24 cellular contexts compared by ENCODE assay signal in genomic region chr20:16424780-16425179, GRCh38.
A peak's percentile ranks its signal among the peaks of the same experiment; 100 is the strongest.
DNase-seq lines count a peak whose midpoint lies in the region; ATAC-seq, FAIRE-seq and TF ChIP-seq lines count a peak whose summit lies in the region.
"Had no signal": no experiment of that assay in that cellular context is flagged by ENCODE, and none has a peak within 500 bp of the region (broad histone marks: within the 10 kb centered on the region; RNA-seq: fewer than 3 reads in every experiment).

No MANE protein-coding gene starts in this region.

- 0 out of 3 replicates have a peak, but pooled peaks cover 2% of the 10 kb centered on the region for H3K9me3 ChIP-seq in A549
- no peaks in the 10 kb centered on the region for H3K9me3 ChIP-seq in IMR-90 (ENCODE audit: control insufficient read depth, insufficient read depth, low read length)
- H3K9me3 ChIP-seq in neuronal stem cell (replicated peaks in 1 of 2; ENCODE audit: control insufficient read depth in 2 of 2, insufficient read depth in 1 of 2, low read depth in 1 of 2, low read length in 2 of 2), result peaks cover 0 to 4% of the 10 kb centered on the region in 2 donors
- H3K9me3 ChIP-seq: BE2C had no signal

- H3K14ac ChIP-seq in IMR-90 (replicated peaks; ENCODE audit: low read depth, low read length), result no peak overlapping the region
- H3K14ac ChIP-seq in neuronal stem cell (ENCODE audit: low read length), result peak overlapping the region; percentile 48

- H2BK20ac ChIP-seq in IMR-90 (ENCODE audit: low read depth, low read length), result no peak overlapping the region

- no peak overlapping the region for H2BK15ac ChIP-seq in IMR-90 (ENCODE audit: low read depth, low read length)
- no peak overlapping the region for H2BK15ac ChIP-seq in neuronal stem cell (ENCODE audit: low read length)

- no TSS peak for BruUV-seq in IMR-90 (replicated peaks; lab: Mats Ljungman, UMichigan)

- H3K18ac ChIP-seq in IMR-90 (ENCODE audit: low read depth, low read length) (no peak overlapping the region), neuronal stem cell (ENCODE audit: low read length) (no peak overlapping the region)

- no peak overlapping the region for H3K56ac ChIP-seq in IMR-90 (ENCODE audit: extremely low read depth, insufficient read depth, low read length)

- DNase-seq in A549 (ENCODE audit: low read depth in 1 of 2, low spot score in 1 of 2) (no peak), IMR-90 (no peak), neuronal stem cell (ENCODE audit: low spot score) (no peak), NOMO-1 (lab: John Stamatoyannopoulos, UW; ENCODE audit: unreplicated experiment in 2 of 2) (no peak), middle frontal gyrus (ENCODE audit: extremely low spot score, low spot score) (no peak)
- DNase-seq: 8988T; BE2C; C1 segment of cervical spinal cord; CD4-positive, alpha-beta memory T cell; CD4-positive, CD25-positive, alpha-beta regulatory T cell; CD8-positive, alpha-beta memory T cell; COR-L47; DMS 273 treated with DMSO at 0.1 percent for 48 hours; DMS153; DMS53; DMS79; DND-41; EL; GDM1 had no signal

- H3K79me1 ChIP-seq in IMR-90 (ENCODE audit: low read depth in 1 of 2, low read length in 2 of 2) (no peaks in the 10 kb centered on the region), neuronal stem cell (ENCODE audit: low read depth, low read length) (no peaks in the 10 kb centered on the region)

- WGBS in A549 (ENCODE audit: missing lambda C conversion rate), result 24% methylated on average over 1 of the region's 1 CpG
- WGBS in IMR-90 (ENCODE audit: extremely low coverage in 2 of 2, insufficient read length in 1 of 2), 2 experiments, result no CpG with 5 or more reads among the region's 1 CpG
- WGBS in neuronal stem cell (ENCODE audit: extremely low coverage in 2 of 2, insufficient read length in 2 of 2, insufficient replicate concordance in 1 of 2), 2 donors, result no CpG with 5 or more reads among the region's 1 CpG

- peak; percentile 80 for FAIRE-seq in A549 (lab: Jason Lieb, UNC)
- FAIRE-seq: A204.1, GM12878, GM12892, GM18507 had no signal

- H2AK9ac ChIP-seq in IMR-90 (replicated peaks; ENCODE audit: low read depth, low read length, poor library complexity), result no peak overlapping the region

- H4K91ac ChIP-seq in IMR-90 (ENCODE audit: insufficient read depth, low read depth, low read length) (no peak overlapping the region), neuronal stem cell (ENCODE audit: low read depth, low read length, poor library complexity) (no peak overlapping the region)

- H3K36me3 ChIP-seq in IMR-90 (ENCODE audit: control insufficient read depth, insufficient read depth, low read length) (peaks cover 13% of the 10 kb centered on the region), neuronal stem cell (replicated peaks in 1 of 2; ENCODE audit: control insufficient read depth in 2 of 2, insufficient read depth in 2 of 2, low read length in 2 of 2) (no peaks in the 10 kb centered on the region)
- H3K36me3 ChIP-seq: BE2C had no signal

- H3K4me1 ChIP-seq in A549 (no peaks in the 10 kb centered on the region), IMR-90 (ENCODE audit: control insufficient read depth, insufficient read depth, low read length) (no peaks in the 10 kb centered on the region), neuronal stem cell (ENCODE audit: control insufficient read depth in 2 of 2, insufficient read depth in 1 of 2, low read depth in 1 of 2, low read length in 2 of 2) (no peaks in the 10 kb centered on the region)
- H3K4me1 ChIP-seq: BE2C, BLaER1 had no signal

- intact Hi-C loops in IMR-90 (cut with micrococcal nuclease), result no loop called here

- H3K9me1 ChIP-seq in IMR-90 (ENCODE audit: insufficient read depth, low read length), result 0 out of 2 replicates have a peak, but pooled peaks cover 2% of the 10 kb centered on the region

- no peak overlapping the region for H3K4me2 ChIP-seq in A549
- H3K4me2 ChIP-seq in IMR-90 (ENCODE audit: low read depth, low read length), result no peak overlapping the region
- no peak overlapping the region for H3K4me2 ChIP-seq in neuronal stem cell (ENCODE audit: insufficient read depth, low read length, poor library complexity, severe bottlenecking)
- H3K4me2 ChIP-seq: BLaER1 had no signal

- TF ChIP-seq RAD21 in A549 (conservative IDR thresholded peaks at IDR 0.05 in 1 of 2, IDR thresholded peaks at IDR 0.05 in 1 of 2), result no peak
- no peak for TF ChIP-seq RAD21 in IMR-90 (IDR thresholded peaks at IDR 0.05; ENCODE audit: low read length)

- H3K9ac ChIP-seq in IMR-90 (ENCODE audit: low read depth, low read length) (no peak overlapping the region), neuronal stem cell (ENCODE audit: low read depth, low read length, poor library complexity) (no peak overlapping the region)
- H3K9ac ChIP-seq: BLaER1 had no signal

- H4K5ac ChIP-seq in IMR-90 (ENCODE audit: low read depth, low read length), result no peak overlapping the region

- no peak overlapping the region for H3K23ac ChIP-seq in IMR-90 (ENCODE audit: low read depth, low read length)
- H3K23ac ChIP-seq in neuronal stem cell (ENCODE audit: low read depth, low read length, poor library complexity), result no peak overlapping the region

- TF ChIP-seq EP300 in A549 (IDR thresholded peaks at IDR 0.05), result no peak

- H3K4me3 ChIP-seq in A549, result no peak overlapping the region
- no peak overlapping the region for H3K4me3 ChIP-seq in IMR-90 (ENCODE audit: insufficient read depth, low read depth, low read length)
- H3K4me3 ChIP-seq in neuronal stem cell (ENCODE audit: low read length in 2 of 2), result no peak overlapping the region
- H3K4me3 ChIP-seq: BLaER1, GM12878 had no signal

- H2BK12ac ChIP-seq in neuronal stem cell (ENCODE audit: low read length), result no peak overlapping the region

- dilution Hi-C loops in IMR-90 (cut with HindIII; ENCODE audit: low sequenced_read_pairs, unreplicated experiment), result no loop called here

- no peak for TF ChIP-seq POLR2A in A549 (IDR thresholded peaks at IDR 0.05; ENCODE audit: low read length)
- TF ChIP-seq POLR2A in IMR-90 (IDR thresholded peaks at IDR 0.05; ENCODE audit: low read depth, low read length), result no peak

- H3K4ac ChIP-seq in IMR-90 (ENCODE audit: low read depth, low read length), result no peak overlapping the region
- no peak overlapping the region for H3K4ac ChIP-seq in neuronal stem cell (ENCODE audit: low read length)

- H4K8ac ChIP-seq in IMR-90 (ENCODE audit: low read depth in 2 of 2, low read length in 2 of 2), result no peak overlapping the region
- no peak overlapping the region for H4K8ac ChIP-seq in neuronal stem cell (ENCODE audit: low read depth, low read length)

- POLR2A ChIA-PET in A549 (lab: Yijun Ruan, JAX) (no interaction called here), IMR-90 (lab: Charles Lee; ENCODE audit: unreplicated experiment) (no interaction called here)

- no peaks in the 10 kb centered on the region for H4K20me1 ChIP-seq in IMR-90 (ENCODE audit: insufficient read depth, low read length)
- H4K20me1 ChIP-seq: BLaER1 had no signal

- H2AFZ ChIP-seq in IMR-90 (replicated peaks; ENCODE audit: low read length, poor library complexity) (no peak overlapping the region), neuronal stem cell (ENCODE audit: low read length) (no peak overlapping the region)

- TF ChIP-seq CTCF in A549 (IDR thresholded peaks at IDR 0.05), result no peak
- no peak for TF ChIP-seq CTCF in IMR-90 (conservative IDR thresholded peaks at IDR 0.05; ENCODE audit: low read depth, low read length)

- no peak overlapping the region for H2BK5ac ChIP-seq in IMR-90 (ENCODE audit: low read depth, low read length, poor library complexity, severe bottlenecking)
- no peak overlapping the region for H2BK5ac ChIP-seq in neuronal stem cell (ENCODE audit: low read length)

- no peaks in the 10 kb centered on the region for H3K27me3 ChIP-seq in IMR-90 (ENCODE audit: control insufficient read depth, insufficient read depth, low read length)
- H3K27me3 ChIP-seq in neuronal stem cell (ENCODE audit: control insufficient read depth in 3 of 3, insufficient read depth in 3 of 3, low read depth in 1 of 3, low read length in 3 of 3), result no peaks in the 10 kb centered on the region
- H3K27me3 ChIP-seq: BE2C, BLaER1 had no signal

- H3K27ac ChIP-seq in A549, result no peak overlapping the region
- H3K27ac ChIP-seq in IMR-90 (ENCODE audit: insufficient read depth, low read length), result no peak overlapping the region
- no peak overlapping the region for H3K27ac ChIP-seq in neuronal stem cell (replicated peaks; ENCODE audit: low read length)
- H3K27ac ChIP-seq: BLaER1 had no signal

- no peak overlapping the region for H2BK120ac ChIP-seq in IMR-90 (ENCODE audit: low read depth, low read length)
- no peak overlapping the region for H2BK120ac ChIP-seq in neuronal stem cell (ENCODE audit: low read depth, low read length)

- in situ Hi-C loops in IMR-90 (cut with MboI; ENCODE audit: low sequenced_read_pairs), result no loop called here

- ATAC-seq in A549, result no peak
- ATAC-seq in IMR-90 (ENCODE audit: low read depth), result no peak
- ATAC-seq: GM12878 had no signal

- CTCF ChIA-PET in A549 (lab: Yijun Ruan, JAX), result interaction anchor here (1.2 to 1.3 kb wide), 2 partner anchors 8 to 336 kb away, joined by 3 to 5 read pairs; no protein-coding TSS in a partner anchor
- CTCF ChIA-PET in IMR-90 (lab: Yijun Ruan, JAX), result no interaction called here

- H2AK5ac ChIP-seq in IMR-90 (ENCODE audit: low read depth, low read length), result no peak overlapping the region
- H2AK5ac ChIP-seq in neuronal stem cell (ENCODE audit: low read depth, low read length), result no peak overlapping the region

TF ChIP-seq in A549, 52 proteins besides CTCF, POLR2A, EP300 and RAD21:
- no peak for TF ChIP-seq TFCP2L1 (CRISPR knock-in tag; IDR thresholded peaks at IDR 0.05)
- TF ChIP-seq FOXS1 (CRISPR knock-in tag; IDR thresholded peaks at IDR 0.05), result no peak
- no peak for TF ChIP-seq E2F6 (IDR thresholded peaks at IDR 0.05; ENCODE audit: borderline replicate concordance, low read depth)
- TF ChIP-seq NR3C1 (IDR thresholded peaks at IDR 0.05), result no peak
- no peak for TF ChIP-seq GATA3 (IDR thresholded peaks at IDR 0.05; ENCODE audit: borderline replicate concordance)

TF ChIP-seq in IMR-90, 13 proteins besides CTCF, POLR2A, EP300 and RAD21:
- TF ChIP-seq CHD1 (IDR thresholded peaks at IDR 0.05; ENCODE audit: low read depth, low read length), result no peak
- TF ChIP-seq CEBPB (IDR thresholded peaks at IDR 0.05; ENCODE audit: low read depth, low read length), result peak; percentile 58
